ENCODE assay signal across 7 cellular contexts in the genomic region with DNA sequence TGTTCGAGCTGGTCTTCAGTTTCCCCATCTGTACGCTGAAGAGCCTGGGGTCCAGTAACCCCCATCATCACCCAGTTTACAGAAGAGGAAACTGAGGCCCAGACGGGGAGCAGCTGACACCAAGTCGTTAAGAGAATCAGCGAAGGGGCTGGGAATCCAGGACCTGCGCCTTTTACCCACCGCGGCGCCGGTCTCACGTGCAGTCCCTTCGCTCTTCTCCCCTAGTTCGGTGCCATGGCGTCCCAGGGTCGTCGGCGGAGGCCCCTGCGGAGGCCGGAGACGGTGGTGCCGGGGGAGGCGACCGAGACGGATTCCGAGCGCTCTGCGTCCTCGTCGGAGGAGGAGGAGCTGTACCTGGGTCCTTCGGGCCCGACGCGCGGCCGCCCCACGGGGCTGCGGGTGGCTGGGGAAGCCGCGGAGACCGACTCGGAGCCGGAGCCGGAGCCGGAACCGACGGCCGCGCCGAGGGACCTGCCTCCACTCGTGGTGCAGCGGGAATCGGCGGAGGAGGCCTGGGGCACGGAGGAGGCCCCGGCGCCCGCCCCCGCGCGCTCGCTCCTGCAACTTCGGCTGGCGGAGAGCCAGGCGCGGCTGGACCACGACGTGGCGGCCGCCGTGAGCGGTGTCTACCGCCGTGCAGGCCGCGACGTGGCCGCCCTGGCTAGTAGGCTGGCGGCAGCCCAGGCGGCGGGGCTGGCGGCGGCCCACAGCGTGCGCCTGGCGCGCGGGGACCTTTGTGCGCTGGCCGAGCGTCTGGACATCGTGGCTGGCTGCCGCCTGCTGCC. TPM values are rescaled to one million over a fixed set of nuclear protein-coding genes. Genes with fewer than 3 reads are reported as not detected.
DNase-seq lines count a peak whose midpoint lies in the region; ATAC-seq and TF ChIP-seq lines count a peak whose summit lies in the region.

No MANE protein-coding gene starts in this region.

- H3K9me2 ChIP-seq in GM23248 (ENCODE audit: insufficient read depth) = no peaks in the 10 kb centered on the region

- peak overlapping the region; percentile 94 for H3K9ac ChIP-seq in GM23248

- in situ Hi-C loops in GM23248 (cut with MboI) = no loop called here

- CTCF ChIA-PET in MCF 10A (lab: Yijun Ruan, JAX) = interaction anchor here (0.6 to 1.7 kb wide), 10 partner anchors 8 to 408 kb away, joined by 3 to 5 read pairs (median 4); a partner anchor contains a TSS

- H3K27me3 ChIP-seq in GM23248 (replicated peaks; ENCODE audit: insufficient read depth) (no peaks in the 10 kb centered on the region), SJCRH30 (no peaks in the 10 kb centered on the region)

- intact Hi-C loops in MCF 10A (cut with micrococcal nuclease) = loop anchor here (5.0 kb wide), 1 partner anchor 87 kb away; a partner anchor contains a TSS

- H3K4me3 ChIP-seq in GM23248 (peak overlapping the region; percentile 90), SJCRH30 (peak overlapping the region; percentile 77)

- DNase-seq in GM23248 (peak; percentile 81), SJCRH30 (no peak), MCF 10A (ENCODE audit: unreplicated experiment) (peak; percentile 42), left kidney (ENCODE audit: low read depth, low spot score) (peak; percentile 60), COLO829 (ENCODE audit: low spot score) (no peak)

- H3K27ac ChIP-seq in GM23248 (peak overlapping the region; percentile 88), SJCRH30 (peak overlapping the region; percentile 12)

- H3K9me3 Mint-ChIP-seq in MCF 10A (ENCODE audit: unreplicated experiment) = no peaks in the 10 kb centered on the region
- no peaks in the 10 kb centered on the region for H3K9me3 Mint-ChIP-seq in stimulated activated memory B cell treated with anti-CD40 and anti-IgM and Interleukin-4, amounts not matched to agents 10 μg/mL and 1 μg/mL and 100 μg/mL, for 72 hours

- H3K4me1 ChIP-seq in GM23248 (ENCODE audit: insufficient read depth) (0 out of 2 replicates have a peak, but pooled peaks cover 13% of the 10 kb centered on the region), SJCRH30 (no peaks in the 10 kb centered on the region)

- H3K4me3 Mint-ChIP-seq in MCF 10A (ENCODE audit: unreplicated experiment) = peak overlapping the region; percentile 87
- H3K4me3 Mint-ChIP-seq in stimulated activated memory B cell treated with anti-CD40 and anti-IgM and Interleukin-4, amounts not matched to agents 10 μg/mL and 1 μg/mL and 100 μg/mL, for 72 hours = peak overlapping the region; percentile 78

- peaks cover 27% of the 10 kb centered on the region for H3K4me1 Mint-ChIP-seq in MCF 10A (ENCODE audit: insufficient read depth, unreplicated experiment)
- peaks cover 42% of the 10 kb centered on the region for H3K4me1 Mint-ChIP-seq in stimulated activated memory B cell treated with anti-CD40 and anti-IgM and Interleukin-4, amounts not matched to agents 10 μg/mL and 1 μg/mL and 100 μg/mL, for 72 hours

- peaks cover 14% of the 10 kb centered on the region; the same call in 1 of the 2 replicates for H3F3A ChIP-seq in GM23248 (ENCODE audit: insufficient read depth)

- 1 to 2% methylated on average over 75 to 91 of the region's 92 CpGs for WGBS in GM23248 (ENCODE audit: low coverage in 1 of 2, low lambda C conversion rate in 2 of 2, missing lambda C conversion rate in 2 of 2), 2 experiments

- no peaks in the 10 kb centered on the region for H4K20me1 ChIP-seq in GM23248 (ENCODE audit: insufficient read depth)

- H3K4me2 ChIP-seq in GM23248 (ENCODE audit: unreplicated experiment) = peak overlapping the region; percentile 85

- no peaks in the 10 kb centered on the region for H3K36me3 ChIP-seq in GM23248 (ENCODE audit: low read depth)
- H3K36me3 ChIP-seq in SJCRH30 = no peaks in the 10 kb centered on the region

- no peaks in the 10 kb centered on the region for H3K9me3 ChIP-seq in GM23248 (ENCODE audit: low read depth)
- no peaks in the 10 kb centered on the region for H3K9me3 ChIP-seq in SJCRH30 (replicated peaks)

- peaks cover 28% of the 10 kb centered on the region for H3K79me2 ChIP-seq in GM23248 (ENCODE audit: insufficient read depth)

- BruUV-seq in MCF 10A (replicated peaks; lab: Mats Ljungman, UMichigan) = TSS peak; percentile 49

- H3K36me3 Mint-ChIP-seq in MCF 10A (ENCODE audit: insufficient read depth, unreplicated experiment) = peaks cover 4% of the 10 kb centered on the region
- H3K36me3 Mint-ChIP-seq in stimulated activated memory B cell treated with anti-CD40 and anti-IgM and Interleukin-4, amounts not matched to agents 10 μg/mL and 1 μg/mL and 100 μg/mL, for 72 hours = peaks cover 23% of the 10 kb centered on the region

- peak overlapping the region; percentile 96 for H3K27ac Mint-ChIP-seq in MCF 10A (ENCODE audit: low read depth, unreplicated experiment)
- peak overlapping the region; percentile 75 for H3K27ac Mint-ChIP-seq in stimulated activated memory B cell treated with anti-CD40 and anti-IgM and Interleukin-4, amounts not matched to agents 10 μg/mL and 1 μg/mL and 100 μg/mL, for 72 hours

- H2AFZ ChIP-seq in GM23248 = peak overlapping the region; percentile 68

- no peak for TF ChIP-seq CTCF in MCF 10A (IDR thresholded peaks at IDR 0.05; ENCODE audit: unreplicated experiment)

- no peaks in the 10 kb centered on the region for H3K27me3 Mint-ChIP-seq in MCF 10A (ENCODE audit: insufficient read depth, unreplicated experiment)
- H3K27me3 Mint-ChIP-seq in stimulated activated memory B cell treated with anti-CD40 and anti-IgM and Interleukin-4, amounts not matched to agents 10 μg/mL and 1 μg/mL and 100 μg/mL, for 72 hours = no peaks in the 10 kb centered on the region

- ATAC-seq in stimulated activated memory B cell treated with anti-CD40 and anti-IgM and Interleukin-4, amounts not matched to agents 10 μg/mL and 1 μg/mL and 100 μg/mL, for 72 hours = no peak
- ATAC-seq in HG02840 (IDR thresholded peaks at IDR 0.05; ENCODE audit: low FRiP score, unreplicated experiment) = no peak

- POLR2A ChIA-PET in MCF 10A (lab: Yijun Ruan, JAX) = interaction anchor here (0.6 to 3.1 kb wide), 28 partner anchors 8 to 448 kb away, joined by 3 to 61 read pairs (median 5); a partner anchor contains a TSS

RNA-seq across cellular contexts. Expression of a gene that starts 0.7 kb away (rescaled TPM):
- 4.3 and 9.0 TPM in 2 replicates for total RNA-seq in GM23248 (2014; rRNA removed; shearing (Covaris generic))
- 7.2 and 8.9 TPM in 2 replicates for polyA plus RNA-seq in GM23248 (2016; fragmentation: Nextera tagmentation; extraction: Ambion mirVana)
- total RNA-seq in SJCRH30 (2014; rRNA removed; shearing (Covaris generic)) = 2.1 and 2.6 TPM in 2 replicates
- 14.0 and 18.1 TPM in 2 replicates for total RNA-seq in MCF 10A (2022)

RNA-seq across cellular contexts. Expression of a gene that starts 1.2 kb away (rescaled TPM):
- total RNA-seq in GM23248 (2014; rRNA removed; shearing (Covaris generic)) = 0.89 and 11.2 TPM in 2 replicates
- polyA plus RNA-seq in GM23248 (2016; fragmentation: Nextera tagmentation; extraction: Ambion mirVana) = 16.9 and 18.8 TPM in 2 replicates
- total RNA-seq in SJCRH30 (2014; rRNA removed; shearing (Covaris generic)) = 3.0 and 4.7 TPM in 2 replicates
- 14.4 and 16.1 TPM in 2 replicates for total RNA-seq in MCF 10A (2022)

RNA-seq across cellular contexts. Expression of a gene that starts 18.5 kb away (rescaled TPM):
- total RNA-seq in GM23248 (2014; rRNA removed; shearing (Covaris generic)) = 0.11 and 0.25 TPM in 2 replicates
- not detected in 2 replicates for polyA plus RNA-seq in GM23248 (2016; fragmentation: Nextera tagmentation; extraction: Ambion mirVana)
- not detected in 2 replicates for total RNA-seq in SJCRH30 (2014; rRNA removed; shearing (Covaris generic))
- 0.09 and 0.22 TPM in 2 replicates for total RNA-seq in MCF 10A (2022)

Comparison
In these comparisons a context has a peak if more than half of its experiments do, and no peak if none do; other contexts are left out.
1. DNase-seq: peak in GM23248 (single experiment), MCF 10A (single experiment) and left kidney (single experiment); none in SJCRH30 (0 of 2) and COLO829 (single experiment).